Comparison of ENCODE assay signal across 8 cellular contexts in the genomic region with DNA sequence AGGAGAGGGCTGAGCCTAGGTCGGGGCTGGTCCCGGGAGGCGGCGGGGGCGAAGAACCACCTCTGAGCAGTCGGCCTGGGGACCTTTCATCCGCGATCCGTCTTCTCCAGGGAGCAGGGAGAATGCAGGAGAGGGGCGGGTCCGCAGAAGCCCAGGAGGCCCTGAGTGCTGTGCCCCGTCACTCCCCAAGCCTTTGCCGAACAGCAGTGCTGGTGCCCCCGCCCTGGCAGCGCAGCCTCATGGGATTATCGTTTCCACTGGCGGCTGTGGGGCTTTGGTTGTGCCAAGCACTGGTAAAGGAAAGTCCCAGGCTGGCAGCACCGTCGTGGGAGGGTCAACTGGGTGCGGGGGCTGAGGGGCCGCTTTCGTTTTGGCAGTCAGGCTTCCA. TPM values are rescaled to one million over a fixed set of nuclear protein-coding genes. Genes with fewer than 3 reads are reported as not detected.
DNase-seq lines count a peak whose midpoint lies in the region; ATAC-seq, FAIRE-seq and TF ChIP-seq lines count a peak whose summit lies in the region.

No MANE protein-coding gene starts in this region.

- H3K36me3 ChIP-seq in DOHH2 (ENCODE audit: control insufficient read depth, low read length) (peaks cover 49% of the 10 kb centered on the region), Karpas-422 (ENCODE audit: insufficient read depth, low read length) (no peaks in the 10 kb centered on the region), bronchial epithelial cell (ENCODE audit: control insufficient read depth, insufficient read depth, low read length) (peaks cover 16% of the 10 kb centered on the region), mucosa of descending colon (ENCODE audit: low read depth) (no peaks in the 10 kb centered on the region)

- no peak for FAIRE-seq in bronchial epithelial cell (lab: Jason Lieb, UNC)

- peaks cover 39% of the 10 kb centered on the region for H3K79me2 ChIP-seq in DOHH2 (ENCODE audit: control insufficient read depth, low read length)
- H3K79me2 ChIP-seq in Karpas-422 (ENCODE audit: low read length): peaks cover 29% of the 10 kb centered on the region

- intact Hi-C loops in mucosa of descending colon (cut with DNase I, micrococcal nuclease): no loop called here

- peak; percentile 50 for DNase-seq in Karpas-422
- no peak for DNase-seq in bronchial epithelial cell (ENCODE audit: low read depth)
- DNase-seq in mucosa of descending colon: peak in 2 of 3 donors; percentile 51 to 66
- DNase-seq in effector CD8-positive, alpha-beta T cell (lab: John Stamatoyannopoulos, UW): no peak
- DNase-seq in SW480 (ENCODE audit: low spot score): no peak
- DNase-seq in KBM-7: no peak

- H4K20me1 ChIP-seq in DOHH2 (ENCODE audit: control insufficient read depth, insufficient read depth, low read depth, low read length) (no peaks in the 10 kb centered on the region), Karpas-422 (ENCODE audit: insufficient read depth, low read depth, low read length) (no peaks in the 10 kb centered on the region; the same call in 1 of the 2 replicates)

- peak overlapping the region; percentile 97 for H3K4me2 ChIP-seq in DOHH2 (ENCODE audit: low read length)
- peak overlapping the region; percentile 97 for H3K4me2 ChIP-seq in Karpas-422 (ENCODE audit: low read depth, low read length, poor library complexity, severe bottlenecking)

- no peak overlapping the region for H2AFZ ChIP-seq in Karpas-422 (ENCODE audit: low read length)

- TF ChIP-seq CTCF in DOHH2 (IDR thresholded peaks at IDR 0.05; ENCODE audit: low read depth, low read length, poor library complexity, severe bottlenecking) (no peak), bronchial epithelial cell (IDR thresholded peaks at IDR 0.05; ENCODE audit: insufficient read depth, low read length, severe bottlenecking) (no peak), mucosa of descending colon (IDR thresholded peaks at IDR 0.05) (no peak)

- ATAC-seq in mucosa of descending colon (peak; percentile 43), HG03571 (IDR thresholded peaks at IDR 0.05; ENCODE audit: unreplicated experiment) (no peak)

- H3K4me3 ChIP-seq in DOHH2 (ENCODE audit: low read length) (peak overlapping the region; percentile 98), Karpas-422 (ENCODE audit: low read length) (peak overlapping the region; percentile 94), bronchial epithelial cell (ENCODE audit: low read depth, low read length) (peak overlapping the region; percentile 99), mucosa of descending colon (peak overlapping the region; percentile 73)

- H3K9me2 ChIP-seq in DOHH2 (replicated peaks; ENCODE audit: control insufficient read depth, low read length): no peaks in the 10 kb centered on the region
- H3K9me2 ChIP-seq in Karpas-422 (replicated peaks; ENCODE audit: insufficient read depth, low read length): no peaks in the 10 kb centered on the region

- in situ Hi-C loops in KBM-7 (cut with MboI; ENCODE audit: low pct_unique_long_range_greater_than_20kb, low sequenced_read_pairs): no loop called here

- H3K4me1 ChIP-seq in DOHH2 (ENCODE audit: control insufficient read depth, low read length) (peaks cover 26% of the 10 kb centered on the region), Karpas-422 (ENCODE audit: low read length) (peaks cover 21% of the 10 kb centered on the region), mucosa of descending colon (ENCODE audit: low read depth) (peaks cover 16% of the 10 kb centered on the region)

- H3F3A ChIP-seq in DOHH2 (ENCODE audit: control insufficient read depth, insufficient read depth): peaks cover 5% of the 10 kb centered on the region

- no peak overlapping the region for H3K27ac ChIP-seq in DOHH2 (ENCODE audit: low read depth, low read length)
- H3K27ac ChIP-seq in Karpas-422 (ENCODE audit: low read length): no peak overlapping the region

- H3K9me3 ChIP-seq in DOHH2 (ENCODE audit: control insufficient read depth, insufficient read depth, low read length) (no peaks in the 10 kb centered on the region), Karpas-422 (ENCODE audit: low read length) (no peaks in the 10 kb centered on the region), mucosa of descending colon (no peaks in the 10 kb centered on the region)

- H3K9ac ChIP-seq in Karpas-422 (ENCODE audit: low read length): peak overlapping the region; percentile 100

- H3K27me3 ChIP-seq in DOHH2 (ENCODE audit: control insufficient read depth, low read length): no peaks in the 10 kb centered on the region
- no peaks in the 10 kb centered on the region for H3K27me3 ChIP-seq in Karpas-422 (ENCODE audit: low read length)
- H3K27me3 ChIP-seq in bronchial epithelial cell (ENCODE audit: control insufficient read depth, insufficient read depth, low read length): no peaks in the 10 kb centered on the region

RNA-seq across cellular contexts. Expression of gene TBL3, which starts 0.6 kb away (rescaled TPM):
- 25.4 and 48.6 TPM in 2 replicates for total RNA-seq in Karpas-422 (2014; rRNA removed; shearing (Covaris generic); ENCODE audit: low replicate concordance)
- total RNA-seq in bronchial epithelial cell (38.5 and 44.5 TPM in 2 replicates), mucosa of descending colon (10 to 100 TPM; 21.6 to 25.5 (median 24.0) TPM)

RNA-seq across cellular contexts. Expression of gene RNF151, which starts 5.8 kb away (rescaled TPM):
- not detected in 2 replicates for total RNA-seq in Karpas-422 (2014; rRNA removed; shearing (Covaris generic); ENCODE audit: low replicate concordance)
- total RNA-seq in bronchial epithelial cell: not detected in 2 replicates
- not detected for total RNA-seq in mucosa of descending colon

RNA-seq across cellular contexts. Expression of gene RPS2, which starts 7.9 kb away (rescaled TPM):
- total RNA-seq in Karpas-422 (2014; rRNA removed; shearing (Covaris generic); ENCODE audit: low replicate concordance): 3,837 and 4,799 TPM in 2 replicates
- total RNA-seq in bronchial epithelial cell (5,082 and 6,563 TPM in 2 replicates), mucosa of descending colon (1,000 to 10,000 TPM; 1,284 to 2,138 (median 1,849) TPM)

RNA-seq across cellular contexts. Expression of gene NOXO1, which starts 8.8 kb away (rescaled TPM):
- not detected in 2 replicates for total RNA-seq in Karpas-422 (2014; rRNA removed; shearing (Covaris generic); ENCODE audit: low replicate concordance)
- total RNA-seq in bronchial epithelial cell (1.6 and 2.0 TPM in 2 replicates), mucosa of descending colon (10 to 100 TPM; 12.2 to 39.9 (median 27.1) TPM)

RNA-seq across cellular contexts. Expression of gene GFER, which starts 11.5 kb away (rescaled TPM):
- total RNA-seq in Karpas-422 (2014; rRNA removed; shearing (Covaris generic); ENCODE audit: low replicate concordance): 17.0 and 43.8 TPM in 2 replicates
- 16.1 and 18.4 TPM in 2 replicates for total RNA-seq in bronchial epithelial cell
- 10 to 100 TPM; 42.1 to 75.5 (median 68.8) TPM for total RNA-seq in mucosa of descending colon

Comparison
In these comparisons a context has a peak if more than half of its experiments do, and no peak if none do; other contexts are left out.
1. DNase-seq: peak in Karpas-422 (single experiment) and mucosa of descending colon (2 of 3); none in bronchial epithelial cell (single experiment), effector CD8-positive, alpha-beta T cell (single experiment), SW480 (single experiment) and KBM-7 (single experiment).
2. Peak in every context shown above with its lines, with median percentiles within 50 percentile points of each other: H3K4me3 ChIP-seq.